25 cellular contexts compared by ENCODE assay signal in the genomic region with DNA sequence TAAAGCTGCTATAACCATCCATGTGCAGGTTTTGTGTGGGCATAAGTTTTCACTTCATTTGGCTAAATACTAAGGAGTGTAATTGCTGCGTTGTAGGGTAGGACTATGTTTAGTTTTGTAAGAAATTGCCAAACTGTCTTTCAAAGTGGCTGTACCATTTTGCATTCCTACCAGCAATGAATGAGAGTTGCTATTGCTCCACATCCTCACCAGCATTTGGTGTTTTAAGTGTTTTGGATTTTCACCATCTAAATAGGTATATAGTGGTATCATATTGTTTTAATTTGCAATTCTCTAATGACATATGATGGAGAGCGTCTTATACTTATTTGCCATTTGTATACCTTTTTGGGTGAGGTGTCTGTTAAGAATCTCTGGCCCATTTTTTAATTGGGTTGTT. TPM values are rescaled to one million over a fixed set of nuclear protein-coding genes. Genes with fewer than 3 reads are reported as not detected.
DNase-seq lines count a peak whose midpoint lies in the region; ATAC-seq, FAIRE-seq and TF ChIP-seq lines count a peak whose summit lies in the region.
"Had no signal": no experiment of that assay in that cellular context is flagged by ENCODE, and none has a peak within 500 bp of the region (broad histone marks: within the 10 kb centered on the region; RNA-seq: fewer than 3 reads in every experiment).

No MANE protein-coding gene starts in this region.

- no peak overlapping the region for H3K27ac Mint-ChIP-seq in WTC11
- H3K27ac Mint-ChIP-seq: CD14-positive monocyte; CD4-positive, alpha-beta memory T cell; CD4-positive, CD25-positive, alpha-beta regulatory T cell; CD8-positive, alpha-beta memory T cell had no signal

- WGBS in K562 (ENCODE audit: insufficient coverage, low coverage, missing lambda C conversion rate), result 88% methylated on average over 2 of the region's 2 CpGs
- 95 to 100% (median 98%) methylated on average over 2 of the region's 2 CpGs for WGBS in heart left ventricle, 4 donors

- TF ChIP-seq POLR2A in K562 (conservative IDR thresholded peaks at IDR 0.05), result no peak
- no peak for TF ChIP-seq POLR2A in heart left ventricle (IDR thresholded peaks at IDR 0.05)

- no peaks in the 10 kb centered on the region for H3K27me3 ChIP-seq in K562 (ENCODE audit: control insufficient read depth in 2 of 2, insufficient read depth in 2 of 2, low read length in 2 of 2)
- no peaks in the 10 kb centered on the region for H3K27me3 ChIP-seq in heart left ventricle
- H3K27me3 ChIP-seq: BE2C, BLaER1 had no signal

- no peak for DNase-seq in WTC11 (ENCODE audit: low spot score)
- DNase-seq in K562 (ENCODE audit: extremely low read depth in 1 of 4, low spot score in 3 of 4), result no peak
- DNase-seq in left lobe of liver (ENCODE audit: low spot score), result no peak
- no peak for DNase-seq in SHP77 treated with DMSO at 0.1 percent for 48 hours (lab: John Stamatoyannopoulos, UW)
- DNase-seq in heart left ventricle, result no peak
- DNase-seq: 8988T; ACHN; BE2C; C1 segment of cervical spinal cord; CD4-positive, alpha-beta memory T cell; CD4-positive, CD25-positive, alpha-beta regulatory T cell; CD8-positive, alpha-beta memory T cell; COR-L47; DMS 273 treated with DMSO at 0.1 percent for 48 hours; DMS153; DMS53; DMS79; DND-41; EL; GDM1 had no signal

- ATAC-seq in WTC11 (no peak), K562 (no peak), left lobe of liver (no peak), heart left ventricle (no peak)

- 0 out of 2 replicates have a peak, but pooled peaks cover 3% of the 10 kb centered on the region for H4K20me1 ChIP-seq in K562 (replicated peaks; ENCODE audit: control insufficient read depth, insufficient read depth, low read length)
- H4K20me1 ChIP-seq: BLaER1 had no signal

- H3K9me3 Mint-ChIP-seq in WTC11, result peaks cover 9% of the 10 kb centered on the region
- H3K9me3 Mint-ChIP-seq: CD4-positive, CD25-positive, alpha-beta regulatory T cell; CD8-positive, alpha-beta memory T cell had no signal

- H3K79me2 ChIP-seq in K562 (ENCODE audit: control insufficient read depth, insufficient read depth, low read length), result peaks cover 21% of the 10 kb centered on the region; the same call in 2 of the 3 replicates

- no peak for FAIRE-seq in K562 (lab: Jason Lieb, UNC)
- FAIRE-seq: A204.1, GM12891, GM19239 had no signal

- TF ChIP-seq EP300 in K562 (IDR thresholded peaks at IDR 0.05; ENCODE audit: low read length), result no peak

- no peak overlapping the region for H3K4me3 Mint-ChIP-seq in WTC11
- H3K4me3 Mint-ChIP-seq: CD14-positive monocyte; CD4-positive, alpha-beta memory T cell; CD4-positive, CD25-positive, alpha-beta regulatory T cell; CD8-positive, alpha-beta memory T cell had no signal

- TF ChIP-seq CTCF in WTC11 (IDR thresholded peaks at IDR 0.05), result no peak
- TF ChIP-seq CTCF in K562 (IDR thresholded peaks at IDR 0.05 in 2 of 3, conservative IDR thresholded peaks at IDR 0.05 in 1 of 3; ENCODE audit: insufficient read depth in 2 of 3, low read depth in 1 of 3, low read length in 3 of 3), result no peak
- no peak for TF ChIP-seq CTCF in heart left ventricle (IDR thresholded peaks at IDR 0.05)

- peaks cover 9% of the 10 kb centered on the region for H3K36me3 Mint-ChIP-seq in WTC11

- intact Hi-C loops in K562 (cut with micrococcal nuclease) (no loop called here), heart left ventricle (cut with DNase I) (loop anchor here in 1 of 10 donors (10.0 kb wide), 1 partner anchor 168 kb away; no protein-coding TSS in a partner anchor)

- H3K9me3 ChIP-seq in K562 (replicated peaks; ENCODE audit: control insufficient read depth, insufficient read depth, low read depth, low read length) (no peaks in the 10 kb centered on the region), heart left ventricle (peaks cover 0 to 6% (median 0%) of the 10 kb centered on the region in 12 donors)
- H3K9me3 ChIP-seq: BE2C had no signal

- H3K4me1 Mint-ChIP-seq in WTC11, result peaks cover 8% of the 10 kb centered on the region
- H3K4me1 Mint-ChIP-seq: CD4-positive, CD25-positive, alpha-beta regulatory T cell had no signal

- H3K27ac ChIP-seq in K562 (ENCODE audit: extremely low read depth, low read depth, low read length) (no peak overlapping the region), heart left ventricle (no peak overlapping the region)
- H3K27ac ChIP-seq: BLaER1 had no signal

- TF ChIP-seq RAD21 in K562 (CRISPR knock-in tag; conservative IDR thresholded peaks at IDR 0.05 in 1 of 2, IDR thresholded peaks at IDR 0.05 in 1 of 2), result no peak

- H3K4me1 ChIP-seq in K562 (replicated peaks in 1 of 2; ENCODE audit: control insufficient read depth in 2 of 2, insufficient read depth in 2 of 2, low read length in 2 of 2) (no peaks in the 10 kb centered on the region; a peak in 1 of 5 replicates), heart left ventricle (peaks cover 0 to 18% (median 4%) of the 10 kb centered on the region in 12 donors)
- H3K4me1 ChIP-seq: BE2C had no signal

- H3K4me2 ChIP-seq in K562 (ENCODE audit: insufficient read depth, low read length), result no peak overlapping the region
- H3K4me2 ChIP-seq: BLaER1 had no signal

- CTCF ChIA-PET in WTC11 (lab: Charles Lee) (no interaction called here), K562 (lab: Yijun Ruan, JAX; ENCODE audit: low intra/inter-chr PET ratio) (no interaction called here)

- no TSS peak for BruUV-seq in K562 (replicated peaks; lab: Mats Ljungman, UMichigan)

- H3K27me3 Mint-ChIP-seq in WTC11 (ENCODE audit: low read depth), result no peaks in the 10 kb centered on the region
- H3K27me3 Mint-ChIP-seq: CD4-positive, alpha-beta memory T cell; CD4-positive, CD25-positive, alpha-beta regulatory T cell; CD8-positive, alpha-beta memory T cell had no signal

- POLR2A ChIA-PET in WTC11 (lab: Charles Lee) (no interaction called here), K562 (lab: Yijun Ruan, JAX) (interaction anchor here (1.0 to 2.2 kb wide), 4 partner anchors 9 to 18 kb away, joined by 3 to 8 read pairs (median 6); no protein-coding TSS in a partner anchor)

- peaks cover 12% of the 10 kb centered on the region for H3K36me3 ChIP-seq in K562 (ENCODE audit: control insufficient read depth, insufficient read depth, low read length)
- peaks cover 0 to 22% (median 5%) of the 10 kb centered on the region in 9 donors for H3K36me3 ChIP-seq in heart left ventricle
- H3K36me3 ChIP-seq: BE2C had no signal

- H2AFZ ChIP-seq in K562 (ENCODE audit: low read depth, low read length), result no peak overlapping the region

- H3K4me3 ChIP-seq in K562 (no peak overlapping the region), heart left ventricle (no peak overlapping the region)
- H3K4me3 ChIP-seq: BLaER1 had no signal

- H3K9ac ChIP-seq in K562 (ENCODE audit: insufficient read depth in 1 of 2, low read depth in 2 of 2, low read length in 2 of 2), result no peak overlapping the region
- H3K9ac ChIP-seq: BLaER1 had no signal

- no peaks in the 10 kb centered on the region for H3K9me1 ChIP-seq in K562 (ENCODE audit: control insufficient read depth, insufficient read depth, low read length)

- in situ Hi-C loops in K562 (cut with MboI), result no loop called here

TF ChIP-seq in WTC11, 78 proteins besides CTCF, POLR2A, EP300 and RAD21:
- TF ChIP-seq GTF2I (CRISPR knock-in tag; conservative IDR thresholded peaks at IDR 0.05), result 0 out of 2 replicates have a peak, but pooled peaks have one; percentile 31
- no peak for TF ChIP-seq EMX1 (CRISPR knock-in tag; IDR thresholded peaks at IDR 0.05)

TF ChIP-seq in K562, 482 proteins besides CTCF, POLR2A, EP300 and RAD21 (continues in another document):
- TF ChIP-seq RBM25 (IDR thresholded peaks at IDR 0.05; ENCODE audit: low read depth, low read length, severe bottlenecking), result peak; percentile 95

RNA-seq across cellular contexts. Expression of a gene that starts 12.2 kb away (rescaled TPM):
- total RNA-seq in WTC11 (2021) (18.2 to 19.3 TPM (median 18.3 TPM) in 3 replicates), K562 (2014; rRNA removed) (17.9 and 22.5 TPM in 2 replicates), K562 (2014; rRNA removed; fragmentation: Illumina TruSeq; extraction: Trizol) (30.5 and 33.3 TPM in 2 replicates), K562 (2015; rRNA removed; fragmentation: Illumina TruSeq; extraction: Trizol) (27.0 and 31.4 TPM in 2 replicates), K562 (2021) (26.2 and 29.1 TPM in 2 replicates), left lobe of liver (4.4 TPM), heart left ventricle (10 to 100 TPM in 6 of 9 donors, 1 to 10 TPM in 3; 9.0 to 18.0 (median 13.6) TPM)
- total RNA-seq in K562 (2011; cell fraction: chromatin; rRNA removed; ENCODE audit: low replicate concordance), result 26.0 and 36.6 TPM in 2 replicates
- 21.5 and 28.8 TPM in 2 replicates for total RNA-seq in K562 (2011; cell fraction: nucleolus; rRNA removed)
- 34.2 and 50.5 TPM in 2 replicates for total RNA-seq in K562 (2011; cell fraction: nucleoplasm; rRNA removed)
- polyA plus RNA-seq in K562 (2011; rRNA removed) (37.2 and 43.3 TPM in 2 replicates), K562 (2014; fragmentation: Illumina TruSeq; extraction: Trizol) (21.3 and 25.1 TPM in 2 replicates), K562 (2014; fragmentation: Nextera tagmentation; extraction: Ambion mirVana) (10 to 100 TPM; 10.4 to 11.3 TPM), K562 (2014; rRNA removed) (16.6 TPM in 2 replicates), heart left ventricle (1 to 10 TPM; 6.9 to 8.4 TPM)
- 20.1 and 40.3 TPM in 2 replicates for polyA plus RNA-seq in K562 (2011; cell fraction: cytosol; rRNA removed)
- 11.0 and 18.5 TPM in 2 replicates for polyA plus RNA-seq in K562 (2011; cell fraction: nucleus; rRNA removed)
- 34.6 and 37.6 TPM in 2 replicates for polyA plus RNA-seq in K562 (2012)
- polyA minus RNA-seq in K562 (2011; rRNA and poly(A)+ RNA removed), result 78.2 and 99.4 TPM in 2 replicates
- polyA minus RNA-seq in K562 (2011; cell fraction: cytosol; rRNA and poly(A)+ RNA removed), result 30.4 and 37.3 TPM in 2 replicates
- 6.6 and 15.6 TPM in 2 replicates for polyA minus RNA-seq in K562 (2011; cell fraction: nucleus; rRNA and poly(A)+ RNA removed)
